Comparison of ENCODE assay signal across 9 cellular contexts in the genomic region with DNA sequence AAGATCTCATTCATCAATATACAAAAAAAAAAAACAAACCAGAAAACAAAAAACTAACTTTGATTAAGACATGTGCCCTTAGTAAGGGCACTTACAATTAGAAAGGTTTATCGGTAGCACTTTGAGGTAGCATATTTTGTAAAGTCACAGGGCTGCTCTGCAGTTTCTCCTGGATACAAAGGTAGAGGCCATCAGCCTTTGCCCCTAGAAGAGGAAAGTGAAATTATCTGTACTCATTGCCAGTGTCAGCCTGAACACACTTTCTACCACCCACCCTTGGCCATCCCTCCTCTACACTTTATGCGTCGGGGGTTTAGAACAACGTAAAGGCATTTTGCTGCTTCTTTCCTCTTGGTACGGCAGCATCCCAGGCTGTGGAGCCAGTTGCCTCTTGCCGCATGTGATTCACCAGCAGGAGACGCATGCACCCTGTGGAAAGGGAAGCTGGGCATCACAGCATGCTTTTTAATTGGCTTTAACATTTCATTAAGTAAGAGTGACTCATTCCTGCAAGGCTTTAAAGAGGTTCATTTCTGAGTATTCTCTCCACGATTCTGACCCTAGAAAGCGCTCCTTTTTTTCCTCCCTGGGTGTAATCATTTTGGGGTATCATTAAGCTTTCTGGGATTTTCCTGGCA.
DNase-seq lines count a peak whose midpoint lies in the region; FAIRE-seq and TF ChIP-seq lines count a peak whose summit lies in the region.
"Had no signal": no experiment of that assay in that cellular context is flagged by ENCODE, and none has a peak within 500 bp of the region (broad histone marks: within the 10 kb centered on the region; RNA-seq: fewer than 3 reads in every experiment).

No MANE protein-coding gene starts in this region.

- dilution Hi-C loops in keratinocyte (cut with MboI; ENCODE audit: extremely low pct_ligation_motif_present, low sequenced_read_pairs) = no loop called here

- no peaks in the 10 kb centered on the region for H3K9me1 ChIP-seq in keratinocyte (ENCODE audit: control insufficient read depth, extremely low read depth, insufficient read depth, low read length)

- BruUV-seq in A673 (replicated peaks; lab: Mats Ljungman, UMichigan) = no TSS peak

- intact Hi-C loops in A673 (cut with micrococcal nuclease; ENCODE audit: unreplicated experiment) = loop anchor here (1.0 kb wide), 1 partner anchor 86 kb away; no protein-coding TSS in a partner anchor

- no peaks in the 10 kb centered on the region for H3K79me2 ChIP-seq in keratinocyte (ENCODE audit: control insufficient read depth, insufficient read depth, low read length)

- TF ChIP-seq CTCF in A673 (conservative IDR thresholded peaks at IDR 0.05; ENCODE audit: low read depth, low read length) (peak; percentile 74), keratinocyte (optimal IDR thresholded peaks at IDR 0.05 in 1 of 3, IDR thresholded peaks at IDR 0.05 in 1 of 3, conservative IDR thresholded peaks at IDR 0.05 in 1 of 3; ENCODE audit: extremely low read depth in 1 of 3, insufficient read depth in 2 of 3, low read length in 3 of 3) (peak; percentile 63 to 88 (median 78))

- H3K36me3 ChIP-seq in A673 (ENCODE audit: insufficient read depth, low read length, poor library complexity, severe bottlenecking) (no peaks in the 10 kb centered on the region), keratinocyte (ENCODE audit: control insufficient read depth in 2 of 2, extremely low read depth in 1 of 2, insufficient read depth in 2 of 2, low read length in 2 of 2) (peaks cover 0 to 3% of the 10 kb centered on the region in 2 experiments)

- H3K27me3 ChIP-seq in A673 (replicated peaks; ENCODE audit: insufficient read depth, low read depth, low read length, poor library complexity) (no peaks in the 10 kb centered on the region), keratinocyte (ENCODE audit: control insufficient read depth, extremely low read depth, insufficient read depth, low read length) (no peaks in the 10 kb centered on the region)
- H3K27me3 ChIP-seq: SJSA1 had no signal

- H2AFZ ChIP-seq in keratinocyte (ENCODE audit: control insufficient read depth, low read length) = no peak overlapping the region

- no peaks in the 10 kb centered on the region for H3K9me3 ChIP-seq in A673 (ENCODE audit: low read depth, low read length, poor library complexity, severe bottlenecking)
- H3K9me3 ChIP-seq in keratinocyte (ENCODE audit: control insufficient read depth, low read depth, low read length) = no peaks in the 10 kb centered on the region
- H3K9me3 ChIP-seq: SJSA1 had no signal

- H3K4me3 ChIP-seq in A673 (ENCODE audit: low read depth, low read length, poor library complexity, severe bottlenecking) (no peak overlapping the region), keratinocyte (ENCODE audit: control insufficient read depth in 2 of 3, extremely low read depth in 1 of 3, insufficient read depth in 2 of 3, low read depth in 1 of 3, low read length in 3 of 3) (no peak overlapping the region)
- H3K4me3 ChIP-seq: SJSA1 had no signal

- no peak overlapping the region for H3K9ac ChIP-seq in keratinocyte (ENCODE audit: control insufficient read depth, extremely low read depth, insufficient read depth, low read length)

- peak overlapping the region; percentile 30 for H3K4me2 ChIP-seq in keratinocyte (ENCODE audit: control insufficient read depth, extremely low read depth, insufficient read depth, low read depth, low read length)

- DNase-seq in A673 (ENCODE audit: low spot score) (peak; percentile 90), HPDE6-E6E7 (ENCODE audit: extremely low spot score) (peak; percentile 37), amniotic epithelial cell (ENCODE audit: low read depth) (peak; percentile 87), keratinocyte (ENCODE audit: low read depth, low spot score) (peak; percentile 56), GOT3 (lab: John Stamatoyannopoulos, UW) (no peak), NCI-H345 (lab: John Stamatoyannopoulos, UW) (no peak), activated gamma-delta T cell treated with Interleukin-2 at 50 U/mL for 16 hours (no peak), NCI-H1930 (lab: John Stamatoyannopoulos, UW) (no peak)

- CTCF ChIA-PET in A673 (lab: Charles Lee) = interaction anchor here (0.8 to 1.6 kb wide), 4 partner anchors 33 to 292 kb away, joined by 3 to 8 read pairs (median 4); no protein-coding TSS in a partner anchor

- H4K20me1 ChIP-seq in keratinocyte (ENCODE audit: control insufficient read depth, extremely low read depth, insufficient read depth, low read length) = no peaks in the 10 kb centered on the region

- peaks cover 31% of the 10 kb centered on the region for H3K4me1 ChIP-seq in A673 (ENCODE audit: insufficient read depth, low read length, poor library complexity, severe bottlenecking)
- peaks cover 53% of the 10 kb centered on the region for H3K4me1 ChIP-seq in keratinocyte (ENCODE audit: control insufficient read depth, extremely low read depth, insufficient read depth, low read length)

- POLR2A ChIA-PET in A673 (lab: Charles Lee; ENCODE audit: low non-redundant PET) = interaction anchor here (0.6 kb wide), 1 partner anchor 83 kb away, joined by 4 read pairs; no protein-coding TSS in a partner anchor

- peak; percentile 81 for FAIRE-seq in keratinocyte (lab: Jason Lieb, UNC)

- H3K27ac ChIP-seq in A673 (ENCODE audit: low read depth, low read length, poor library complexity, severe bottlenecking) (no peak overlapping the region), keratinocyte (ENCODE audit: control insufficient read depth, insufficient read depth, low read length) (no peak overlapping the region)
- H3K27ac ChIP-seq: SJSA1 had no signal

Comparison
In these comparisons a context has a peak if more than half of its experiments do, and no peak if none do; other contexts are left out.
1. DNase-seq: peak in A673 (single experiment), HPDE6-E6E7 (single experiment), amniotic epithelial cell (single experiment) and keratinocyte (single experiment); none in GOT3 (single experiment), NCI-H345 (single experiment), activated gamma-delta T cell treated with Interleukin-2 at 50 U/mL for 16 hours (single experiment) and NCI-H1930 (0 of 2).